In genomic region chr16:9040766-9041430, GRCh38 we compare ENCODE assay signal across 22 cellular contexts.
"Had no signal": no experiment of that assay in that cellular context is flagged by ENCODE, and none has a peak within 500 bp of the region (broad histone marks: within the 10 kb centered on the region; RNA-seq: fewer than 3 reads in every experiment).

No MANE protein-coding gene starts in this region.

- DNase-seq: cortex of kidney; effector CD4-positive, alpha-beta T cell; foreskin fibroblast; heart left ventricle; kidney; left lung; mesenchymal stem cell; mucosa of descending colon; naive B cell; right cardiac atrium; stimulated activated CD4-positive, alpha-beta T cell treated with anti-CD3 and anti-CD28 coated beads, Interleukin-15, amount 100 ng/mL, for 24 hours; stimulated activated CD4-positive, alpha-beta T cell treated with anti-CD3 and anti-CD28 coated beads, Interleukin-2, amount 100 ng/mL, for 48 hours; stimulated activated naive B cell treated with anti-CD40 and anti-IgM and Interleukin-4, amounts not matched to agents 10 μg/mL and 1 μg/mL and 100 μg/mL, for 72 hours; transverse colon; upper lobe of right lung; uterus had no signal

- H3K4me3 ChIP-seq: gastroesophageal sphincter, heart left ventricle, hepatocyte, left lung, mucosa of descending colon, prostate gland, skin epidermis, thoracic aorta, transverse colon, upper lobe of right lung, uterus had no signal

- H3K36me3 ChIP-seq: gastroesophageal sphincter, heart left ventricle, left lung, prostate gland, thoracic aorta, transverse colon, upper lobe of right lung, uterus had no signal

- H3K27me3 ChIP-seq: gastroesophageal sphincter, heart left ventricle, hepatocyte, left lung, transverse colon, upper lobe of right lung, uterus had no signal

- H3K9me3 ChIP-seq: gastroesophageal sphincter, left lung, mucosa of descending colon, prostate gland, thoracic aorta, transverse colon, upper lobe of right lung, uterus had no signal

- H3K4me1 ChIP-seq: gastroesophageal sphincter, heart left ventricle, left lung, prostate gland, transverse colon, upper lobe of right lung, uterus had no signal

- H3K27ac ChIP-seq: epithelial cell of prostate, gastroesophageal sphincter, heart left ventricle, hepatocyte, left lung, prostate gland, skin epidermis, thoracic aorta, transverse colon, upper lobe of right lung, uterus had no signal
